ENCODE assay signal across 1 cellular context in genomic region chr16:86558355-86559193, GRCh38.
TF ChIP-seq lines count a peak whose summit lies in the region.

No MANE protein-coding gene starts in this region.

TF ChIP-seq in HepG2, 621 proteins besides CTCF, POLR2A, EP300 and RAD21:
- TF ChIP-seq ZNF33A (CRISPR knock-in tag; IDR thresholded peaks at IDR 0.05; ENCODE audit: borderline replicate concordance) (no peak), ZNF768 (CRISPR knock-in tag; IDR thresholded peaks at IDR 0.05) (peak; percentile 71; the same call in 1 of the 2 replicates), ZBTB38 (CRISPR knock-in tag; IDR thresholded peaks at IDR 0.05) (no peak), FOXJ3 (CRISPR knock-in tag; IDR thresholded peaks at IDR 0.05; ENCODE audit: borderline replicate concordance) (no peak), ZNF724P (CRISPR knock-in tag; IDR thresholded peaks at IDR 0.05; ENCODE audit: borderline replicate concordance) (no peak)
- TF ChIP-seq, protein P1, sequence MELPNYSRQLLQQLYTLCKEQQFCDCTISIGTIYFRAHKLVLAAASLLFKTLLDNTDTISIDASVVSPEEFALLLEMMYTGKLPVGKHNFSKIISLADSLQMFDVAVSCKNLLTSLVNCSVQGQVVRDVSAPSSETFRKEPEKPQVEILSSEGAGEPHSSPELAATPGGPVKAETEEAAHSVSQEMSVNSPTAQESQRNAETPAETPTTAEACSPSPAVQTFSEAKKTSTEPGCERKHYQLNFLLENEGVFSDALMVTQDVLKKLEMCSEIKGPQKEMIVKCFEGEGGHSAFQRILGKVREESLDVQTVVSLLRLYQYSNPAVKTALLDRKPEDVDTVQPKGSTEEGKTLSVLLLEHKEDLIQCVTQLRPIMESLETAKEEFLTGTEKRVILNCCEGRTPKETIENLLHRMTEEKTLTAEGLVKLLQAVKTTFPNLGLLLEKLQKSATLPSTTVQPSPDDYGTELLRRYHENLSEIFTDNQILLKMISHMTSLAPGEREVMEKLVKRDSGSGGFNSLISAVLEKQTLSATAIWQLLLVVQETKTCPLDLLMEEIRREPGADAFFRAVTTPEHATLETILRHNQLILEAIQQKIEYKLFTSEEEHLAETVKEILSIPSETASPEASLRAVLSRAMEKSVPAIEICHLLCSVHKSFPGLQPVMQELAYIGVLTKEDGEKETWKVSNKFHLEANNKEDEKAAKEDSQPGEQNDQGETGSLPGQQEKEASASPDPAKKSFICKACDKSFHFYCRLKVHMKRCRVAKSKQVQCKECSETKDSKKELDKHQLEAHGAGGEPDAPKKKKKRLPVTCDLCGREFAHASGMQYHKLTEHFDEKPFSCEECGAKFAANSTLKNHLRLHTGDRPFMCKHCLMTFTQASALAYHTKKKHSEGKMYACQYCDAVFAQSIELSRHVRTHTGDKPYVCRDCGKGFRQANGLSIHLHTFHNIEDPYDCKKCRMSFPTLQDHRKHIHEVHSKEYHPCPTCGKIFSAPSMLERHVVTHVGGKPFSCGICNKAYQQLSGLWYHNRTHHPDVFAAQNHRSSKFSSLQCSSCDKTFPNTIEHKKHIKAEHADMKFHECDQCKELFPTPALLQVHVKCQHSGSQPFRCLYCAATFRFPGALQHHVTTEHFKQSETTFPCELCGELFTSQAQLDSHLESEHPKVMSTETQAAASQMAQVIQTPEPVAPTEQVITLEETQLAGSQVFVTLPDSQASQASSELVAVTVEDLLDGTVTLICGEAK (IDR thresholded peaks at IDR 0.05) = peak; percentile 92
- TF ChIP-seq, protein P1 (CRISPR knock-in tag; IDR thresholded peaks at IDR 0.05) = no peak
